ENCODE assay signal across 18 cellular contexts in the genomic region with DNA sequence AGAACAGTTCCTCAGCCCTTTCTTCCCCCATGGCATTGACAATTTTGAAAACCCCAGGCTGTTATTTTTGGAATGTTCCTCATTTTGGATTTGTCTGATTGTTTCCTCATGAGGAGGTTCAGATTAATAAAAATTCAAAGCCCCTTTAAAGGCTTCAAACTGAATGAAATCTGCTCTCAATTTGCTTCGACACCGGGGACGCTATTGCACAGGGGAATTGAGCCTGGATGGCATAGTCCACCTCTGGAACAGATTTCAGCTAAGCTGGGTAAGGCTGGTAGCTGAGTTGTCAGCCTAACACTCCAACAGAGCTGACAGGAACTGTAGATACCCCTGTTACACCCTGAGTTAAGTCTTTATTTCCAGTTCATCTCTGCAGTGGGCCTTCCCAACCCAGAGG.
DNase-seq lines count a peak whose midpoint lies in the region; ATAC-seq, FAIRE-seq and TF ChIP-seq lines count a peak whose summit lies in the region.
"Had no signal": no experiment of that assay in that cellular context is flagged by ENCODE, and none has a peak within 500 bp of the region (broad histone marks: within the 10 kb centered on the region; RNA-seq: fewer than 3 reads in every experiment).

No MANE protein-coding gene starts in this region.

- H3K27ac ChIP-seq in A549 (no peak overlapping the region), GM23338 (ENCODE audit: low read depth) (no peak overlapping the region), Panc1 (ENCODE audit: low read length) (no peak overlapping the region), esophagus muscularis mucosa (replicated peaks in 1 of 4) (no peak overlapping the region), small intestine (ENCODE audit: low read depth in 1 of 2, low read length in 1 of 2) (no peak overlapping the region)

- no peaks in the 10 kb centered on the region for H3K36me3 Mint-ChIP-seq in GM23338 (ENCODE audit: low read depth)
- H3K36me3 Mint-ChIP-seq: CD8-positive, alpha-beta memory T cell had no signal

- no peaks in the 10 kb centered on the region for H3K4me1 Mint-ChIP-seq in GM23338
- H3K4me1 Mint-ChIP-seq: CD8-positive, alpha-beta memory T cell had no signal

- H3K9me2 ChIP-seq in GM23338 (ENCODE audit: insufficient read depth), result no peaks in the 10 kb centered on the region

- in situ Hi-C loops in Panc1 (cut with HindIII; ENCODE audit: low pct_unique_long_range_greater_than_20kb, low sequenced_read_pairs), result no loop called here

- H3K4me1 ChIP-seq in A549 (no peaks in the 10 kb centered on the region), GM23338 (ENCODE audit: insufficient read depth) (no peaks in the 10 kb centered on the region), Panc1 (ENCODE audit: control insufficient read depth, insufficient read depth, low read length) (no peaks in the 10 kb centered on the region), esophagus muscularis mucosa (no peaks in the 10 kb centered on the region), small intestine (ENCODE audit: control insufficient read depth in 2 of 2, insufficient read depth in 1 of 2, low read depth in 1 of 2, low read length in 1 of 2) (no peaks in the 10 kb centered on the region)
- H3K4me1 ChIP-seq: BE2C, Caco-2 had no signal

- 6% methylated on average over 3 of the region's 3 CpGs for WGBS in A549 (ENCODE audit: missing lambda C conversion rate)
- 82% methylated on average over 3 of the region's 3 CpGs for WGBS in esophagus muscularis mucosa
- WGBS in small intestine, 3 donors, result 80 to 91% (median 87%) methylated on average over 3 of the region's 3 CpGs

- H3K4me2 ChIP-seq in A549 (no peak overlapping the region), GM23338 (no peak overlapping the region)

- TF ChIP-seq POLR2A in A549 (IDR thresholded peaks at IDR 0.05; ENCODE audit: low read length), result no peak
- no peak for TF ChIP-seq POLR2A in esophagus muscularis mucosa (IDR thresholded peaks at IDR 0.05; ENCODE audit: low read depth)

- H2AFZ ChIP-seq in GM23338, result 0 out of 2 replicates have a peak overlapping the region, but pooled peaks have one; percentile 38

- H3K27me3 ChIP-seq in GM23338 (ENCODE audit: insufficient read depth), result no peaks in the 10 kb centered on the region
- no peaks in the 10 kb centered on the region for H3K27me3 ChIP-seq in Panc1 (ENCODE audit: control insufficient read depth, insufficient read depth, low read length)
- peaks cover 0 to 8% (median 0%) of the 10 kb centered on the region in 4 donors for H3K27me3 ChIP-seq in esophagus muscularis mucosa
- peaks cover 0 to 3% of the 10 kb centered on the region in 2 donors for H3K27me3 ChIP-seq in small intestine (ENCODE audit: control insufficient read depth in 2 of 2, insufficient read depth in 2 of 2, low read length in 2 of 2)
- H3K27me3 ChIP-seq: BE2C had no signal

- H4K20me1 ChIP-seq in GM23338 (replicated peaks; ENCODE audit: insufficient read depth), result no peaks in the 10 kb centered on the region

- H3K36me3 ChIP-seq in GM23338 (ENCODE audit: insufficient read depth) (no peaks in the 10 kb centered on the region), Panc1 (ENCODE audit: control insufficient read depth, insufficient read depth, low read length) (no peaks in the 10 kb centered on the region), esophagus muscularis mucosa (no peaks in the 10 kb centered on the region), small intestine (ENCODE audit: control insufficient read depth in 2 of 2, insufficient read depth in 2 of 2, low read length in 2 of 2) (no peaks in the 10 kb centered on the region)
- H3K36me3 ChIP-seq: BE2C had no signal

- FAIRE-seq in A549 (lab: Jason Lieb, UNC) (peak; percentile 23), small intestine (lab: Jason Lieb, UNC) (no peak)
- FAIRE-seq: GM12892, HepG2, HTR-8/SVneo had no signal

- TF ChIP-seq EP300 in A549 (IDR thresholded peaks at IDR 0.05), result no peak
- TF ChIP-seq EP300 in esophagus muscularis mucosa (IDR thresholded peaks at IDR 0.05), result no peak

- no peaks in the 10 kb centered on the region for H3F3A ChIP-seq in GM23338 (replicated peaks; ENCODE audit: low read depth)

- ATAC-seq in A549 (no peak), GM23338 (no peak), Panc1 (no peak), HG03565 (IDR thresholded peaks at IDR 0.05; ENCODE audit: unreplicated experiment) (no peak)
- ATAC-seq: HepG2 had no signal

- H3K4me3 Mint-ChIP-seq in GM23338, result no peak overlapping the region
- H3K4me3 Mint-ChIP-seq: CD8-positive, alpha-beta memory T cell had no signal

- POLR2A ChIA-PET in A549 (lab: Yijun Ruan, JAX) (no interaction called here), Panc1 (lab: Charles Lee) (no interaction called here)

- intact Hi-C loops in Panc1 (cut with micrococcal nuclease; ENCODE audit: unreplicated experiment) (no loop called here), esophagus muscularis mucosa (cut with DNase I) (no loop called here)

- no peak for TF ChIP-seq RAD21 in A549 (conservative IDR thresholded peaks at IDR 0.05 in 1 of 2, IDR thresholded peaks at IDR 0.05 in 1 of 2)

- H3K9me3 ChIP-seq in A549 (no peaks in the 10 kb centered on the region), Panc1 (ENCODE audit: control insufficient read depth, insufficient read depth, low read depth, low read length) (no peaks in the 10 kb centered on the region), esophagus muscularis mucosa (no peaks in the 10 kb centered on the region), small intestine (ENCODE audit: control insufficient read depth, low read depth) (no peaks in the 10 kb centered on the region)
- H3K9me3 ChIP-seq: BE2C, Caco-2 had no signal

- no peaks in the 10 kb centered on the region for H3K27me3 Mint-ChIP-seq in GM23338 (ENCODE audit: insufficient read depth, low read depth, poor library complexity)

- no peak overlapping the region for H3K27ac Mint-ChIP-seq in GM23338
- H3K27ac Mint-ChIP-seq: CD8-positive, alpha-beta memory T cell had no signal

- H3K79me2 ChIP-seq in GM23338 (replicated peaks; ENCODE audit: insufficient read depth), result no peaks in the 10 kb centered on the region

- TF ChIP-seq CTCF in A549 (IDR thresholded peaks at IDR 0.05) (no peak), GM23338 (conservative IDR thresholded peaks at IDR 0.05; ENCODE audit: low read depth in 2 of 2) (peak; percentile 12 to 29; a peak in 1 of 4 replicates), Panc1 (IDR thresholded peaks at IDR 0.05) (peak; percentile 12; the same call in 1 of the 2 replicates), esophagus muscularis mucosa (IDR thresholded peaks at IDR 0.05) (no peak)

- H3K9me3 Mint-ChIP-seq in GM23338, result no peaks in the 10 kb centered on the region

- H3K4me3 ChIP-seq in A549 (no peak overlapping the region), GM23338 (no peak overlapping the region), Panc1 (ENCODE audit: low read depth in 2 of 2, low read length in 2 of 2) (no peak overlapping the region), esophagus muscularis mucosa (no peak overlapping the region), small intestine (ENCODE audit: low read depth in 1 of 2, low read length in 2 of 2) (no peak overlapping the region)

- DNase-seq in A549 (ENCODE audit: low read depth in 1 of 2, low spot score in 1 of 2) (no peak), GM23338 (ENCODE audit: low spot score) (no peak), Panc1 (ENCODE audit: low read depth, low spot score) (no peak), esophagus muscularis mucosa (ENCODE audit: extremely low spot score) (peak; percentile 50), middle frontal gyrus (ENCODE audit: extremely low spot score, low spot score) (no peak), pons (ENCODE audit: low spot score) (no peak), small intestine (no peak)
- DNase-seq: 8988T; BE2C; Caco-2; CD8-positive, alpha-beta memory T cell; DND-41; GDM1; H7 had no signal

- no TSS peak for BruUV-seq in Panc1 (replicated peaks; lab: Mats Ljungman, UMichigan)

- CTCF ChIA-PET in A549 (lab: Yijun Ruan, JAX) (interaction anchor here (1.3 kb wide), 1 partner anchor 17 kb away, joined by 5 read pairs; no protein-coding TSS in a partner anchor), Panc1 (lab: Charles Lee) (no interaction called here)

TF ChIP-seq in A549, 52 proteins besides CTCF, POLR2A, EP300 and RAD21:
- TF ChIP-seq TP53 (CRISPR knock-in tag; IDR thresholded peaks at IDR 0.05) (no peak), FOSB (CRISPR knock-in tag; IDR thresholded peaks at IDR 0.05) (no peak)
- TF ChIP-seq, protein P1, sequence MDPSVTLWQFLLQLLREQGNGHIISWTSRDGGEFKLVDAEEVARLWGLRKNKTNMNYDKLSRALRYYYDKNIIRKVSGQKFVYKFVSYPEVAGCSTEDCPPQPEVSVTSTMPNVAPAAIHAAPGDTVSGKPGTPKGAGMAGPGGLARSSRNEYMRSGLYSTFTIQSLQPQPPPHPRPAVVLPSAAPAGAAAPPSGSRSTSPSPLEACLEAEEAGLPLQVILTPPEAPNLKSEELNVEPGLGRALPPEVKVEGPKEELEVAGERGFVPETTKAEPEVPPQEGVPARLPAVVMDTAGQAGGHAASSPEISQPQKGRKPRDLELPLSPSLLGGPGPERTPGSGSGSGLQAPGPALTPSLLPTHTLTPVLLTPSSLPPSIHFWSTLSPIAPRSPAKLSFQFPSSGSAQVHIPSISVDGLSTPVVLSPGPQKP (IDR thresholded peaks at IDR 0.05; ENCODE audit: low read depth, low read length), result no peak

TF ChIP-seq in GM23338, 12 proteins besides CTCF, POLR2A, EP300 and RAD21 (continues in another document):
- TF ChIP-seq, protein P2, sequence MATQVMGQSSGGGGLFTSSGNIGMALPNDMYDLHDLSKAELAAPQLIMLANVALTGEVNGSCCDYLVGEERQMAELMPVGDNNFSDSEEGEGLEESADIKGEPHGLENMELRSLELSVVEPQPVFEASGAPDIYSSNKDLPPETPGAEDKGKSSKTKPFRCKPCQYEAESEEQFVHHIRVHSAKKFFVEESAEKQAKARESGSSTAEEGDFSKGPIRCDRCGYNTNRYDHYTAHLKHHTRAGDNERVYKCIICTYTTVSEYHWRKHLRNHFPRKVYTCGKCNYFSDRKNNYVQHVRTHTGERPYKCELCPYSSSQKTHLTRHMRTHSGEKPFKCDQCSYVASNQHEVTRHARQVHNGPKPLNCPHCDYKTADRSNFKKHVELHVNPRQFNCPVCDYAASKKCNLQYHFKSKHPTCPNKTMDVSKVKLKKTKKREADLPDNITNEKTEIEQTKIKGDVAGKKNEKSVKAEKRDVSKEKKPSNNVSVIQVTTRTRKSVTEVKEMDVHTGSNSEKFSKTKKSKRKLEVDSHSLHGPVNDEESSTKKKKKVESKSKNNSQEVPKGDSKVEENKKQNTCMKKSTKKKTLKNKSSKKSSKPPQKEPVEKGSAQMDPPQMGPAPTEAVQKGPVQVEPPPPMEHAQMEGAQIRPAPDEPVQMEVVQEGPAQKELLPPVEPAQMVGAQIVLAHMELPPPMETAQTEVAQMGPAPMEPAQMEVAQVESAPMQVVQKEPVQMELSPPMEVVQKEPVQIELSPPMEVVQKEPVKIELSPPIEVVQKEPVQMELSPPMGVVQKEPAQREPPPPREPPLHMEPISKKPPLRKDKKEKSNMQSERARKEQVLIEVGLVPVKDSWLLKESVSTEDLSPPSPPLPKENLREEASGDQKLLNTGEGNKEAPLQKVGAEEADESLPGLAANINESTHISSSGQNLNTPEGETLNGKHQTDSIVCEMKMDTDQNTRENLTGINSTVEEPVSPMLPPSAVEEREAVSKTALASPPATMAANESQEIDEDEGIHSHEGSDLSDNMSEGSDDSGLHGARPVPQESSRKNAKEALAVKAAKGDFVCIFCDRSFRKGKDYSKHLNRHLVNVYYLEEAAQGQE (IDR thresholded peaks at IDR 0.05; ENCODE audit: unreplicated experiment), result no peak
- TF ChIP-seq POLR2AphosphoS5 (IDR thresholded peaks at IDR 0.05; ENCODE audit: low read depth), result no peak

Comparison
In these comparisons a context has a peak if more than half of its experiments do, and no peak if none do; other contexts are left out.
1. CTCF ChIP-seq: peak in GM23338 (2 of 2) and Panc1 (single experiment); none in A549 (single experiment) and esophagus muscularis mucosa (0 of 3).